21 cellular contexts compared by ENCODE assay signal in genomic region chr5:41065691-41066335, GRCh38. TPM values are rescaled to one million over a fixed set of nuclear protein-coding genes. Genes with fewer than 3 reads are reported as not detected.
DNase-seq lines count a peak whose midpoint lies in the region; ATAC-seq lines count a peak whose summit lies in the region.
"Had no signal": no experiment of that assay in that cellular context is flagged by ENCODE, and none has a peak within 500 bp of the region (broad histone marks: within the 10 kb centered on the region; RNA-seq: fewer than 3 reads in every experiment).

No MANE protein-coding gene starts in this region.

- DNase-seq in Right ventricle myocardium superior (no peak), right cardiac atrium (no peak), RPMI7951 (ENCODE audit: low read depth) (peak; percentile 2), memory B cell (ENCODE audit: low spot score in 2 of 2) (no peak), NCI-H748 treated with DMSO at 0.1 percent for 48 hours (lab: John Stamatoyannopoulos, UW) (no peak)
- DNase-seq: C1 segment of cervical spinal cord, GDM1, KG1, NCI-H1105, NCI-H146, NCI-H2029, NCI-H2227 treated with DMSO at 0.1 percent for 48 hours, NCI-H524, NCI-H82, SHP77 treated with DMSO at 0.1 percent for 48 hours, SK-N-SH had no signal

- no peaks in the 10 kb centered on the region for H3K9me3 ChIP-seq in right cardiac atrium (ENCODE audit: control insufficient read depth, low read length)
- H3K9me3 ChIP-seq: SK-N-SH had no signal

- H3K4me3 ChIP-seq in right cardiac atrium (ENCODE audit: low read length) = no peak overlapping the region

- intact Hi-C loops in Right ventricle myocardium superior (cut with DNase I) (no loop called here), right cardiac atrium (cut with DNase I) (no loop called here)

- H3K27me3 Mint-ChIP-seq in memory B cell = no peaks in the 10 kb centered on the region

- ATAC-seq in Right ventricle myocardium superior (ENCODE audit: poor library complexity) (peak; percentile 72), right cardiac atrium (no peak), GM18867 (IDR thresholded peaks at IDR 0.05; ENCODE audit: unreplicated experiment) (peak; percentile 56), memory B cell (ENCODE audit: low read depth) (no peak), HG03457 (IDR thresholded peaks at IDR 0.05; ENCODE audit: unreplicated experiment) (no peak), GM21576 (IDR thresholded peaks at IDR 0.05; ENCODE audit: unreplicated experiment) (no peak)

- H3K9me3 Mint-ChIP-seq in memory B cell = no peaks in the 10 kb centered on the region

- 63% methylated on average over 6 of the region's 6 CpGs for WGBS in right cardiac atrium

- no peaks in the 10 kb centered on the region for H3K4me1 Mint-ChIP-seq in memory B cell

- H3K4me3 Mint-ChIP-seq in memory B cell = peak overlapping the region; percentile 11

- no peak overlapping the region for H3K27ac ChIP-seq in right cardiac atrium (ENCODE audit: low read length)
- H3K27ac ChIP-seq: 22Rv1 had no signal

- H3K36me3 Mint-ChIP-seq in memory B cell = no peaks in the 10 kb centered on the region

- peaks cover 2% of the 10 kb centered on the region for H3K4me1 ChIP-seq in right cardiac atrium (ENCODE audit: control insufficient read depth, insufficient read depth, low read length)

- H3K27me3 ChIP-seq in right cardiac atrium (ENCODE audit: control insufficient read depth, insufficient read depth) = no peaks in the 10 kb centered on the region

- H3K27ac Mint-ChIP-seq in memory B cell = no peak overlapping the region

RNA-seq across cellular contexts. Expression of gene MROH2B, which starts 5.3 kb away (rescaled TPM):
- total RNA-seq in Right ventricle myocardium superior (not detected), right cardiac atrium (not detected)
- not detected for polyA plus RNA-seq in right cardiac atrium
- not detected in 2 replicates for total RNA-seq in RPMI7951 (2014; rRNA removed; shearing (Covaris generic))
- total RNA-seq: H4 had no signal
- polyA plus RNA-seq: SK-N-SH had no signal

Comparison
In these comparisons a context has a peak if more than half of its experiments do, and no peak if none do; other contexts are left out.
1. ATAC-seq: peak in Right ventricle myocardium superior (single experiment) and GM18867 (single experiment); none in right cardiac atrium (0 of 2), memory B cell (single experiment), HG03457 (single experiment) and GM21576 (single experiment).